Comparison of ENCODE assay signal across 32 cellular contexts in genomic region chr4:7717161-7717560, GRCh38.
"Had no signal": no experiment of that assay in that cellular context is flagged by ENCODE, and none has a peak within 500 bp of the region (broad histone marks: within the 10 kb centered on the region; RNA-seq: fewer than 3 reads in every experiment).

No MANE protein-coding gene starts in this region.

- H3K36me3 ChIP-seq: adrenal gland, cardiac muscle cell, colonic mucosa had no signal

- H3K27me3 ChIP-seq: colonic mucosa had no signal

- H3K9me3 ChIP-seq: adrenal gland, body of pancreas, colonic mucosa had no signal

- H3K27ac ChIP-seq: adrenal gland, body of pancreas, cardiac muscle cell, colonic mucosa, dorsolateral prefrontal cortex, WERI-Rb-1 had no signal

- ATAC-seq: activated CD4-positive, alpha-beta T cell treated with anti-CD3 and anti-CD28 coated beads for 36 hours; activated CD4-positive, CD25-positive, alpha-beta regulatory T cell treated with anti-CD3 and anti-CD28 coated beads, Interleukin-2, amount 50 U/mL, for 24 hours; activated CD8-positive, alpha-beta memory T cell treated with anti-CD3 and anti-CD28 coated beads, Interleukin-2, amount 10 ng/mL, durations not matched to agents 7 days and 5 days; activated CD8-positive, alpha-beta T cell treated with anti-CD3 and anti-CD28 coated beads, Interleukin-2, amount 10 ng/mL, durations not matched to agents 7 days and 5 days; activated naive CD8-positive, alpha-beta T cell treated with anti-CD3 and anti-CD28 coated beads, Interleukin-2, amount 50 U/mL, for 24 hours; body of pancreas; esophagus mucosa; T-helper 17 cell had no signal

- H3K4me1 ChIP-seq: adrenal gland, colonic mucosa had no signal

- H3K4me3 ChIP-seq: adrenal gland, body of pancreas, cardiac muscle cell, colonic mucosa, dorsolateral prefrontal cortex had no signal

- DNase-seq: activated B cell treated with CpG ODN at 0.5 μM for 24 hours; activated CD4-positive, alpha-beta memory T cell treated with anti-CD3 and anti-CD28 coated beads for 36 hours; activated CD4-positive, alpha-beta T cell treated with anti-CD3 and anti-CD28 coated beads for 36 hours; activated CD4-positive, alpha-beta T cell treated with anti-CD3 and anti-CD28 coated beads, Interleukin-2, amount 10 ng/mL, durations not matched to agents 24 days and 14 days; activated CD8-positive, alpha-beta memory T cell treated with anti-CD3 and anti-CD28 coated beads, Interleukin-2, amount 10 ng/mL, durations not matched to agents 7 days and 5 days; activated CD8-positive, alpha-beta memory T cell treated with anti-CD3 and anti-CD28 coated beads, Interleukin-2, amount 50 U/mL, for 4 hours; activated CD8-positive, alpha-beta T cell treated with anti-CD3 and anti-CD28 coated beads, Interleukin-2, amount 10 ng/mL, durations not matched to agents 7 days and 5 days; activated effector memory CD4-positive, alpha-beta T cell treated with anti-CD3 and anti-CD28 coated beads, Interleukin-2, amount 50 U/mL, for 16 hours; activated naive CD4-positive, alpha-beta T cell treated with anti-CD3 and anti-CD28 coated beads for 36 hours; activated naive CD8-positive, alpha-beta T cell treated with anti-CD3 and anti-CD28 coated beads for 36 hours; activated naive CD8-positive, alpha-beta T cell treated with anti-CD3 and anti-CD28 coated beads, Interleukin-2, amount 50 U/mL, for 24 hours; activated T-cell treated with anti-CD3 and anti-CD28 coated beads, Interleukin-2, amount 50 U/mL, for 1 hour; activated T-cell treated with anti-CD3 and anti-CD28 coated beads, Interleukin-2, amount 50 U/mL, for 48 hours; adrenal gland; amygdala; aorta; body of pancreas; central memory CD4-positive, alpha-beta T cell; cerebellar nuclear complex; colonic mucosa; dorsolateral prefrontal cortex; effector memory CD4-positive, alpha-beta T cell; endodermal cell; foreskin fibroblast; head of caudate nucleus; T-helper 1 cell; T-helper 17 cell; T1000; WERI-Rb-1 had no signal
